9 cellular contexts compared by ENCODE assay signal in the genomic region with DNA sequence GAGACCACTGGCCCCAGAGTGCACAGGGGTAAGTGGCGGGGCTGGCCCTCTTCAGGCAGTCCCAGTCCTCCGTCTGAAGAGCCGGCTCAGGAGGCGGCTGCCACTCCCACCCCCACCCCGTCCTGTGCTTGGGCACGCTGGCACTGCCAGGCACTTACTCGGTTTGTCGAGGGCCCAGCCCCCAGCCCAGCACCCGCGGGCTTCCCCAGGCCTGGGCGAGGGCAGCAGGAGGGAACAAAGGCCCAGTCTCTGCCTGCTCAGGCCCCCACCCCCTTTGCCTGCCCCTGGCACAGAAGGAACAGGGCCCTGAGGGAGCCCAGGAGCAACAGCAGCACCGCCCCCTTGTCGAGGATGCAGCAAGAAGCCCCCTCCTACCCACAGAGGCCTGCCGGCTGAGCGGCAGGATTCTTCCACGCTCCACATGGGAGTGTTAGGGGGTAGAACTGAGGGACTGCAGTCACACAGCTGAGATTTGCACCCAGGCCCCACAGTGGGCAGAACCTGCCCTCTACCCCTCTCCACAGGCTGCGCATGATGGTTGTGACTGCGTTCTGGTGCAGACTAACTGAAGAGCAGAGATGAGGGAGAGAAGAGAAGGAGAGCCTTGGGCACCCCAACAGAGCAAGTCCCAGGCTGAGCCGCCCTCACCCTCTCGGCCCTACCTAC. TPM values are rescaled to one million over a fixed set of nuclear protein-coding genes. Genes with fewer than 3 reads are reported as not detected.
A peak's percentile ranks its signal among the peaks of the same experiment; 100 is the strongest.
DNase-seq lines count a peak whose midpoint lies in the region; ATAC-seq, FAIRE-seq and TF ChIP-seq lines count a peak whose summit lies in the region.
"Had no signal": no experiment of that assay in that cellular context is flagged by ENCODE, and none has a peak within 500 bp of the region (broad histone marks: within the 10 kb centered on the region; RNA-seq: fewer than 3 reads in every experiment).

No MANE protein-coding gene starts in this region.

- H3K27ac ChIP-seq in muscle layer of duodenum (ENCODE audit: low read length), result peak overlapping the region; percentile 8
- peak overlapping the region; percentile 95 for H3K27ac ChIP-seq in vagina
- H3K27ac ChIP-seq in kidney (ENCODE audit: low read depth in 2 of 2, low read length in 2 of 2), result peak overlapping the region in 1 of 2 donors; percentile 45

- peaks cover 18% of the 10 kb centered on the region for H3K36me3 Mint-ChIP-seq in activated CD8-positive, alpha-beta T cell treated with anti-CD3 and anti-CD28 coated beads for 36 hours (ENCODE audit: low read depth)

- H3K9ac ChIP-seq in kidney (ENCODE audit: low read length in 2 of 2), result no peak overlapping the region

- intact Hi-C loops in vagina (cut with DNase I) (no loop called here), mucosa of descending colon (cut with DNase I, micrococcal nuclease) (no loop called here), kidney (cut with DNase I) (loop anchor here (5.0 kb wide), 1 partner anchor 35 kb away; no protein-coding TSS in a partner anchor)
- intact Hi-C loops in activated CD8-positive, alpha-beta T cell treated with anti-CD3 and anti-CD28 coated beads for 36 hours (cut with micrococcal nuclease), result no loop called here

- H3K36me3 ChIP-seq in muscle layer of duodenum (ENCODE audit: control insufficient read depth in 1 of 2, insufficient read depth in 2 of 2, low read length in 2 of 2) (peaks cover 14 to 29% of the 10 kb centered on the region in 2 donors), vagina (peaks cover 0 to 40% of the 10 kb centered on the region in 2 donors), mucosa of descending colon (ENCODE audit: low read depth) (no peaks in the 10 kb centered on the region), kidney (ENCODE audit: control insufficient read depth in 1 of 2, insufficient read depth in 2 of 2, low read length in 2 of 2) (peaks cover 6 to 21% of the 10 kb centered on the region in 2 donors)

- POLR2A ChIA-PET in activated CD8-positive, alpha-beta T cell treated with anti-CD3 and anti-CD28 coated beads for 36 hours (lab: Charles Lee), result interaction anchor here (0.6 to 1.6 kb wide), 3 partner anchors 8 to 137 kb away, joined by 3 to 4 read pairs (median 4); no protein-coding TSS in a partner anchor

- no peak overlapping the region for H3K4me3 Mint-ChIP-seq in activated CD8-positive, alpha-beta T cell treated with anti-CD3 and anti-CD28 coated beads for 36 hours
- H3K4me3 Mint-ChIP-seq: activated CD8-positive, alpha-beta memory T cell treated with anti-CD3 and anti-CD28 coated beads, Interleukin-2, amount 10 ng/mL, durations not matched to agents 7 days and 5 days had no signal

- H3K27ac Mint-ChIP-seq in activated CD8-positive, alpha-beta T cell treated with anti-CD3 and anti-CD28 coated beads for 36 hours, result no peak overlapping the region
- H3K27ac Mint-ChIP-seq: activated CD8-positive, alpha-beta memory T cell treated with anti-CD3 and anti-CD28 coated beads, Interleukin-2, amount 10 ng/mL, durations not matched to agents 7 days and 5 days had no signal

- peak; percentile 57 for ATAC-seq in esophagus mucosa
- ATAC-seq in mucosa of descending colon, result no peak
- no peak for ATAC-seq in activated CD8-positive, alpha-beta T cell treated with anti-CD3 and anti-CD28 coated beads for 36 hours
- ATAC-seq: activated CD8-positive, alpha-beta memory T cell treated with anti-CD3 and anti-CD28 coated beads, Interleukin-2, amount 10 ng/mL, durations not matched to agents 7 days and 5 days had no signal

- CTCF ChIA-PET in activated CD8-positive, alpha-beta T cell treated with anti-CD3 and anti-CD28 coated beads for 36 hours (lab: Charles Lee), result no interaction called here

- H3K9me3 ChIP-seq in muscle layer of duodenum (ENCODE audit: control insufficient read depth in 1 of 2, low read length in 2 of 2), result no peaks in the 10 kb centered on the region
- no peaks in the 10 kb centered on the region for H3K9me3 ChIP-seq in vagina
- no peaks in the 10 kb centered on the region for H3K9me3 ChIP-seq in mucosa of descending colon
- no peaks in the 10 kb centered on the region for H3K9me3 ChIP-seq in kidney (ENCODE audit: control insufficient read depth in 1 of 2, low read length in 2 of 2)

- H3K9me3 Mint-ChIP-seq in activated CD8-positive, alpha-beta T cell treated with anti-CD3 and anti-CD28 coated beads for 36 hours, result no peaks in the 10 kb centered on the region

- no peak overlapping the region for H3K4me3 ChIP-seq in muscle layer of duodenum (ENCODE audit: low read depth in 1 of 2, low read length in 2 of 2)
- H3K4me3 ChIP-seq in vagina, result no peak overlapping the region
- no peak overlapping the region for H3K4me3 ChIP-seq in mucosa of descending colon
- no peak overlapping the region for H3K4me3 ChIP-seq in kidney (ENCODE audit: low read length in 2 of 2)

- H3K4me1 Mint-ChIP-seq in activated CD8-positive, alpha-beta T cell treated with anti-CD3 and anti-CD28 coated beads for 36 hours (ENCODE audit: low read depth), result peaks cover 25% of the 10 kb centered on the region

- no peaks in the 10 kb centered on the region for H3K27me3 Mint-ChIP-seq in activated CD8-positive, alpha-beta T cell treated with anti-CD3 and anti-CD28 coated beads for 36 hours
- H3K27me3 Mint-ChIP-seq: activated CD8-positive, alpha-beta memory T cell treated with anti-CD3 and anti-CD28 coated beads, Interleukin-2, amount 10 ng/mL, durations not matched to agents 7 days and 5 days had no signal

- TF ChIP-seq POLR2A in vagina (IDR thresholded peaks at IDR 0.05), result no peak

- FAIRE-seq in kidney (lab: Jason Lieb, UNC), result no peak

- DNase-seq in RPMI7951 (ENCODE audit: low read depth) (peak; percentile 28), vagina (ENCODE audit: extremely low spot score in 2 of 2) (no peak), mucosa of descending colon (no peak), kidney (no peak)
- no peak for DNase-seq in activated CD8-positive, alpha-beta T cell treated with anti-CD3 and anti-CD28 coated beads for 36 hours
- DNase-seq: activated CD8-positive, alpha-beta memory T cell treated with anti-CD3 and anti-CD28 coated beads, Interleukin-2, amount 10 ng/mL, durations not matched to agents 7 days and 5 days; NCI-H1436 had no signal

- H3K4me1 ChIP-seq in muscle layer of duodenum (ENCODE audit: control insufficient read depth in 1 of 2, insufficient read depth in 2 of 2, low read length in 2 of 2) (peaks cover 7 to 22% of the 10 kb centered on the region in 2 donors), vagina (peaks cover 86% of the 10 kb centered on the region), mucosa of descending colon (ENCODE audit: low read depth) (peaks cover 10% of the 10 kb centered on the region), kidney (ENCODE audit: control insufficient read depth in 1 of 2, insufficient read depth in 1 of 2, low read depth in 1 of 2, low read length in 2 of 2) (peaks cover 9 to 23% of the 10 kb centered on the region in 2 donors)

- TF ChIP-seq CTCF in vagina (IDR thresholded peaks at IDR 0.05) (no peak), mucosa of descending colon (IDR thresholded peaks at IDR 0.05) (no peak), kidney (IDR thresholded peaks at IDR 0.05; ENCODE audit: borderline replicate concordance, extremely low read depth, insufficient read depth) (no peak)
- no peak for TF ChIP-seq CTCF in activated CD8-positive, alpha-beta T cell treated with anti-CD3 and anti-CD28 coated beads for 36 hours (IDR thresholded peaks at IDR 0.05)

- H3K27me3 ChIP-seq in muscle layer of duodenum (ENCODE audit: low read depth, low read length) (no peaks in the 10 kb centered on the region), vagina (no peaks in the 10 kb centered on the region)

RNA-seq across cellular contexts. Expression of a gene that starts 8.9 kb away (rescaled TPM):
- total RNA-seq in RPMI7951 (2014; rRNA removed; shearing (Covaris generic)), result 16.9 and 18.5 TPM in 2 replicates
- 62.6 TPM for total RNA-seq in esophagus mucosa
- 59.9 TPM for total RNA-seq in vagina
- 10 to 100 TPM in 1 of 3 donors, 1 to 10 TPM in 2; 6.9 to 12.3 (median 8.0) TPM for total RNA-seq in mucosa of descending colon
- total RNA-seq in activated CD8-positive, alpha-beta T cell treated with anti-CD3 and anti-CD28 coated beads for 36 hours, result 10 to 100 TPM; 19.6 to 21.6 TPM
- total RNA-seq in kidney, result 19.8 TPM
- polyA plus RNA-seq in kidney (ENCODE audit: insufficient read depth, low read depth, low replicate concordance), result 10.1 TPM

RNA-seq across cellular contexts. Expression of a gene that starts 51.7 kb away (rescaled TPM):
- total RNA-seq in RPMI7951 (2014; rRNA removed; shearing (Covaris generic)), result 1,313 and 1,434 TPM in 2 replicates
- 1,513 TPM for total RNA-seq in esophagus mucosa
- 1,678 TPM for total RNA-seq in vagina
- total RNA-seq in mucosa of descending colon, result 100 to 1,000 TPM; 782 to 973 (median 946) TPM
- total RNA-seq in activated CD8-positive, alpha-beta T cell treated with anti-CD3 and anti-CD28 coated beads for 36 hours, result 1,000 to 10,000 TPM; 2,039 to 2,045 TPM
- total RNA-seq in kidney, result 785 TPM
- 1,416 TPM for polyA plus RNA-seq in kidney (ENCODE audit: insufficient read depth, low read depth, low replicate concordance)
